8 cellular contexts compared by ENCODE assay signal in the genomic region with DNA sequence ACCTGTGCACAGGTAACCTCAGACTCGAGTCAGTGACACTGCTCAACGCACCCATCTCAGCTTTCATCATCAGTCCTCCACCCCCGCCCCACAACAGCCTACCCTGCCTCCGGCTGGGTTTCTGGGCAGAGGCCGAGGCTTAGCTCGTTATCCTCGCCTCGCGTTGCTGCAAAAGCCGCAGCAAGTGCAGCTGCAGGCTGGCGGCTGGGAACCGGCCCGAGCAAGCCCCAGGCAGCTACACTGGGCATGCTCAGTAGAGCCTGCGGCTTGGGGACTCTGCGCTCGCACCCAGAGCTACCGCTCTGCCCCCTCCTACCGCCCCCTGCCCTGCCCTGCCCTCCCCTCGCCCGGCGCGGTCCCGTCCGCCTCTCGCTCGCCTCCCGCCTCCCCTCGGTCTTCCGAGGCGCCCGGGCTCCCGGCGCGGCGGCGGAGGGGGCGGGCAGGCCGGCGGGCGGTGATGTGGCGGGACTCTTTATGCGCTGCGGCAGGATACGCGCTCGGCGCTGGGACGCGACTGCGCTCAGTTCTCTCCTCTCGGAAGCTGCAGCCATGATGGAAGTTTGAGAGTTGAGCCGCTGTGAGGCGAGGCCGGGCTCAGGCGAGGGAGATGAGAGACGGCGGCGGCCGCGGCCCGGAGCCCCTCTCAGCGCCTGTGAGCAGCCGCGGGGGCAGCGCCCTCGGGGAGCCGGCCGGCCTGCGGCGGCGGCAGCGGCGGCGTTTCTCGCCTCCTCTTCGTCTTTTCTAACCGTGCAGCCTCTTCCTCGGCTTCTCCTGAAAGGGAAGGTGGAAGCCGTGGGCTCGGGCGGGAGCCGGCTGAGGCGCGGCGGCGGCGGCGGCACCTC. TPM values are rescaled to one million over a fixed set of nuclear protein-coding genes. Genes with fewer than 3 reads are reported as not detected.
DNase-seq lines count a peak whose midpoint lies in the region; ATAC-seq, FAIRE-seq and TF ChIP-seq lines count a peak whose summit lies in the region.

Gene KLLN, minus strand, starts transcription at position 432 of the 842 bp plus-strand sequence. CDS start 1,046 bp downstream, outside the sequence.
Gene PTEN, plus strand, starts transcription at position 524 of the 842 bp plus-strand sequence. CDS start 845 bp downstream, outside the sequence.

- intact Hi-C loops in CD4-positive, alpha-beta T cell (cut with DNase I, micrococcal nuclease) = loop anchor here (2.0 to 10.0 kb wide), 8 partner anchors 46 to 951 kb away; partner anchors contain the start of gene ATAD1 (in 1 of the 2)

- CTCF ChIA-PET in CD4-positive, alpha-beta T cell (lab: Charles Lee) = interaction anchor here (1.3 to 3.6 kb wide), 3 partner anchors 45 to 251 kb away, joined by 3 to 13 read pairs (median 4); partner anchors contain the start of gene ATAD1

- no peaks in the 10 kb centered on the region for H3K9me3 Mint-ChIP-seq in CD4-positive, alpha-beta T cell
- H3K9me3 Mint-ChIP-seq in endothelial cell (ENCODE audit: unreplicated experiment) = no peaks in the 10 kb centered on the region

- ATAC-seq in CD4-positive, alpha-beta T cell (ENCODE audit: poor library complexity) = peak; percentile 28
- peak; percentile 40 for ATAC-seq in GM19455 (IDR thresholded peaks at IDR 0.05; ENCODE audit: unreplicated experiment)

- POLR2A ChIA-PET in CD4-positive, alpha-beta T cell (lab: Charles Lee) = interaction anchor here (0.6 to 6.7 kb wide), 35 partner anchors 8 to 1551 kb away, joined by 3 to 168 read pairs (median 8); partner anchors contain the start of genes ATAD1, IFIT2, IFIT5 and RNLS

- H3K27ac Mint-ChIP-seq in CD4-positive, alpha-beta T cell = peak within 1 kb of the TSS; percentile 92
- peak within 1 kb of the TSS; percentile 91 for H3K27ac Mint-ChIP-seq in endothelial cell (ENCODE audit: unreplicated experiment)

- H3K9me3 ChIP-seq in CD4-positive, alpha-beta T cell (ENCODE audit: control insufficient read depth, low read length) = no peaks in the 10 kb centered on the region

- no peaks in the 10 kb centered on the region for H3K27me3 ChIP-seq in CD4-positive, alpha-beta T cell (ENCODE audit: control insufficient read depth, insufficient read depth, low read length)

- DNase-seq in CD4-positive, alpha-beta T cell = peak; percentile 71 to 82 (median 76)
- peak; percentile 78 for DNase-seq in HTR-8/SVneo (ENCODE audit: insufficient read length, low spot score)
- peak; percentile 84 for DNase-seq in NOMO-1 treated with dmso at 0.1 percent for 144 hours (lab: John Stamatoyannopoulos, UW; ENCODE audit: unreplicated experiment)
- peak; percentile 90 for DNase-seq in activated CD8-positive, alpha-beta memory T cell treated with anti-CD3 and anti-CD28 coated beads, Interleukin-2, amount 50 U/mL, for 48 hours
- peak; percentile 87 for DNase-seq in endothelial cell (ENCODE audit: low spot score)
- peak; percentile 97 for DNase-seq in midbrain (lab: John Stamatoyannopoulos, UW)
- DNase-seq in stimulated activated CD8-positive, alpha-beta memory T cell treated with anti-CD3 and anti-CD28 coated beads, Interleukin-15, amount 100 ng/mL, for 24 hours (ENCODE audit: low read depth) = peak; percentile 58

- FAIRE-seq in HTR-8/SVneo (lab: Jason Lieb, UNC) = peak; percentile 68

- peak within 1 kb of the TSS; percentile 84 for H3K27ac ChIP-seq in CD4-positive, alpha-beta T cell (ENCODE audit: low read depth, low read length)

- H3K27me3 Mint-ChIP-seq in CD4-positive, alpha-beta T cell = no peaks in the 10 kb centered on the region
- H3K27me3 Mint-ChIP-seq in endothelial cell (ENCODE audit: unreplicated experiment) = peaks cover 18% of the 10 kb centered on the region

- no peak for TF ChIP-seq CTCF in CD4-positive, alpha-beta T cell (IDR thresholded peaks at IDR 0.05)
- TF ChIP-seq CTCF in endothelial cell (IDR thresholded peaks at IDR 0.05; ENCODE audit: unreplicated experiment) = no peak

- H3K4me3 Mint-ChIP-seq in CD4-positive, alpha-beta T cell = peak within 1 kb of the TSS; percentile 96
- H3K4me3 Mint-ChIP-seq in endothelial cell (ENCODE audit: unreplicated experiment) = peak within 1 kb of the TSS; percentile 99

- peaks cover 54% of the 10 kb centered on the region for H3K4me1 Mint-ChIP-seq in CD4-positive, alpha-beta T cell (ENCODE audit: low read depth)
- H3K4me1 Mint-ChIP-seq in endothelial cell (ENCODE audit: unreplicated experiment) = peaks cover 36% of the 10 kb centered on the region

- peaks cover 39% of the 10 kb centered on the region for H3K36me3 Mint-ChIP-seq in CD4-positive, alpha-beta T cell (ENCODE audit: low read depth)
- peaks cover 10% of the 10 kb centered on the region for H3K36me3 Mint-ChIP-seq in endothelial cell (ENCODE audit: low read depth, unreplicated experiment)

RNA-seq across cellular contexts. Expression of gene KLLN, which starts in this region (rescaled TPM):
- under 1 TPM; 0.33 to 0.36 TPM for total RNA-seq in CD4-positive, alpha-beta T cell
- 0.74 TPM for total RNA-seq in endothelial cell (ENCODE audit: unreplicated experiment)

RNA-seq across cellular contexts. Expression of gene PTEN, which starts in this region (rescaled TPM):
- 10 to 100 TPM; 79.8 to 86.0 TPM for total RNA-seq in CD4-positive, alpha-beta T cell
- total RNA-seq in endothelial cell (ENCODE audit: unreplicated experiment) = 71.0 TPM

Comparison
In these comparisons a context has a peak if more than half of its experiments do, and no peak if none do; other contexts are left out.
1. Peak in every context shown above with its lines: DNase-seq, ATAC-seq and H3K27ac ChIP-seq.